Comparison of ENCODE assay signal across 16 cellular contexts in the genomic region with DNA sequence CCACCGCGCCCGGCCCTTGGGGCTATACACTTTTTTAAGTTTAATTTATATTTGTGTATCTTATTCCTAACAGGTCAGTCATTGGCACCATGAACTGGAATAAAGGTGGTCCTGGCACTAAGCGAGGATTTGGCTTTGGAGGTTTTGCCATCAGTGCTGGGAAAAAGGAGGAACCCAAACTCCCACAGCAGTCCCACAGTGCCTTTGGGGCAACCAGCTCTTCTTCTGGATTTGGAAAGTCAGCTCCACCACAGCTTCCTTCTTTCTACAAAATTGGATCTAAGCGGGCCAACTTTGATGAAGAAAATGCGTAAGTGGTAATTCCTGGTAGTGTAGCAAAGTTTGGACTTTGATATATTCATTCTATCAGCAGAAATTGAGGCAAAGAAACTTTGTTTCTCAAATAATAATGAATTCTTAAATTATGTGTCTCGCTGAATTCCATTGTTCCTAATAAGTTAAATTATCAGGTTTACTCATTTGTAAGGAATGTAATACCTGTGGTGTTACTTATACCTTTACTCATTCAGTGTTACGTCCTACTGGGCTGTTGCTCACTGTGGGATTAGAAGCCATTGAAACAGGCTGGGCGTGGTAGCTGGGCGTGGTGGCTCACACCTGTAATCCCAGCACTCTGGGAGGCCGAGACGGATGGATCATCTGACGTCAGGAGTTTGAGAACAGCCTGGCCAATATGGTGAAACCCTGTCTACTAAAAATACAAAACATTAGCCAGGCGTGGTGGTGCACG.
"Had no signal": no experiment of that assay in that cellular context is flagged by ENCODE, and none has a peak within 500 bp of the region (broad histone marks: within the 10 kb centered on the region; RNA-seq: fewer than 3 reads in every experiment).

No MANE protein-coding gene starts in this region.

- H3K27me3 ChIP-seq: esophagus muscularis mucosa, right atrium auricular region had no signal

- H3K27ac Mint-ChIP-seq: activated T-helper 17 cell treated with anti-CD3 and anti-CD28 coated beads, Interleukin-2, amount 50 U/mL, for 72 hours; natural killer cell treated with Interleukin-12 subunit alpha and Interleukin-12 subunit beta and Interleukin-15 and Interleukin-18, amount 100 ng/mL, for 72 hours had no signal

- H3K4me3 Mint-ChIP-seq: activated T-helper 17 cell treated with anti-CD3 and anti-CD28 coated beads, Interleukin-2, amount 50 U/mL, for 72 hours; natural killer cell treated with Interleukin-12 subunit alpha and Interleukin-12 subunit beta and Interleukin-15 and Interleukin-18, amount 100 ng/mL, for 72 hours had no signal

- H3K9me3 Mint-ChIP-seq: activated T-helper 17 cell treated with anti-CD3 and anti-CD28 coated beads, Interleukin-2, amount 50 U/mL, for 72 hours; natural killer cell treated with Interleukin-12 subunit alpha and Interleukin-12 subunit beta and Interleukin-15 and Interleukin-18, amount 100 ng/mL, for 72 hours had no signal

- ATAC-seq: activated T-helper 17 cell treated with anti-CD3 and anti-CD28 coated beads, Interleukin-2, amount 50 U/mL, for 72 hours; natural killer cell treated with Interleukin-12 subunit alpha and Interleukin-12 subunit beta and Interleukin-15 and Interleukin-18, amount 100 ng/mL, for 72 hours; stimulated activated naive CD8-positive, alpha-beta T cell treated with anti-CD3 and anti-CD28 coated beads, Interleukin-15, Interleukin-2, amounts not matched to agents 100 U/mL and 50 U/mL, for 24 hours had no signal

- DNase-seq: activated CD4-positive, alpha-beta T cell treated with anti-CD3 and anti-CD28 coated beads, Interleukin-2, amount 50 U/mL, for 1 hour; activated naive CD4-positive, alpha-beta T cell treated with Interleukin-2 at 50 U/mL for 16 hours; anterior cingulate cortex; hippocampal formation; kidney; left ventricle myocardium inferior; mesenchymal stem cell; occipital lobe; stimulated activated CD4-positive, alpha-beta T cell treated with anti-CD3 and anti-CD28 coated beads, Interleukin-4, amount 100 ng/mL, for 4 hours; stimulated activated CD8-positive, alpha-beta memory T cell treated with anti-CD3 and anti-CD28 coated beads, Interleukin-4, amount 100 ng/mL, for 48 hours; stimulated activated naive CD8-positive, alpha-beta T cell treated with anti-CD3 and anti-CD28 coated beads, Interleukin-15, Interleukin-2, amounts not matched to agents 100 U/mL and 50 U/mL, for 24 hours had no signal

- H3K9me3 ChIP-seq: esophagus muscularis mucosa, left ventricle myocardium inferior, right atrium auricular region had no signal

- H3K27me3 Mint-ChIP-seq: activated T-helper 17 cell treated with anti-CD3 and anti-CD28 coated beads, Interleukin-2, amount 50 U/mL, for 72 hours; natural killer cell treated with Interleukin-12 subunit alpha and Interleukin-12 subunit beta and Interleukin-15 and Interleukin-18, amount 100 ng/mL, for 72 hours had no signal

- H3K4me2 ChIP-seq: smooth muscle cell had no signal

- H3K4me3 ChIP-seq: esophagus muscularis mucosa, left ventricle myocardium inferior, right atrium auricular region, smooth muscle cell had no signal

- H3K27ac ChIP-seq: esophagus muscularis mucosa, left ventricle myocardium inferior, right atrium auricular region had no signal
